In genomic region chr2:84781942-84782716, GRCh38 we compare ENCODE assay signal across 1 cellular context.
TF ChIP-seq lines count a peak whose summit lies in the region.

No MANE protein-coding gene starts in this region.

TF ChIP-seq in K562, 482 proteins besides CTCF, POLR2A, EP300 and RAD21 (continued from another document):
- TF ChIP-seq, protein P1, sequence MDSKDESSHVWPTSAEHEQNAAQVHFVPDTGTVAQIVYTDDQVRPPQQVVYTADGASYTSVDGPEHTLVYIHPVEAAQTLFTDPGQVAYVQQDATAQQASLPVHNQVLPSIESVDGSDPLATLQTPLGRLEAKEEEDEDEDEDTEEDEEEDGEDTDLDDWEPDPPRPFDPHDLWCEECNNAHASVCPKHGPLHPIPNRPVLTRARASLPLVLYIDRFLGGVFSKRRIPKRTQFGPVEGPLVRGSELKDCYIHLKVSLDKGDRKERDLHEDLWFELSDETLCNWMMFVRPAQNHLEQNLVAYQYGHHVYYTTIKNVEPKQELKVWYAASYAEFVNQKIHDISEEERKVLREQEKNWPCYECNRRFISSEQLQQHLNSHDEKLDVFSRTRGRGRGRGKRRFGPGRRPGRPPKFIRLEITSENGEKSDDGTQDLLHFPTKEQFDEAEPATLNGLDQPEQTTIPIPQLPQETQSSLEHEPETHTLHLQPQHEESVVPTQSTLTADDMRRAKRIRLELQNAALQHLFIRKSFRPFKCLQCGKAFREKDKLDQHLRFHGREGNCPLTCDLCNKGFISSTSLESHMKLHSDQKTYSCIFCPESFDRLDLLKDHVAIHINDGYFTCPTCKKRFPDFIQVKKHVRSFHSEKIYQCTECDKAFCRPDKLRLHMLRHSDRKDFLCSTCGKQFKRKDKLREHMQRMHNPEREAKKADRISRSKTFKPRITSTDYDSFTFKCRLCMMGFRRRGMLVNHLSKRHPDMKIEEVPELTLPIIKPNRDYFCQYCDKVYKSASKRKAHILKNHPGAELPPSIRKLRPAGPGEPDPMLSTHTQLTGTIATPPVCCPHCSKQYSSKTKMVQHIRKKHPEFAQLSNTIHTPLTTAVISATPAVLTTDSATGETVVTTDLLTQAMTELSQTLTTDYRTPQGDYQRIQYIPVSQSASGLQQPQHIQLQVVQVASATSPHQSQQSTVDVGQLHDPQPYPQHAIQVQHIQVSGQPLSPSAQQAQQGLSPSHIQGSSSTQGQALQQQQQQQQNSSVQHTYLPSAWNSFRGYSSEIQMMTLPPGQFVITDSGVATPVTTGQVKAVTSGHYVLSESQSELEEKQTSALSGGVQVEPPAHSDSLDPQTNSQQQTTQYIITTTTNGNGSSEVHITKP (IDR thresholded peaks at IDR 0.05; ENCODE audit: partially characterized antibody), result no peak
- TF ChIP-seq CREB5 (CRISPR knock-in tag; IDR thresholded peaks at IDR 0.05) (no peak), HMBOX1 (IDR thresholded peaks at IDR 0.05) (peak; percentile 95), ZNF165 (CRISPR knock-in tag; IDR thresholded peaks at IDR 0.05; ENCODE audit: borderline replicate concordance) (no peak), JUND (IDR thresholded peaks at IDR 0.05; ENCODE audit: borderline replicate concordance, low read depth, low read length) (0 out of 2 replicates have a peak, but pooled peaks have one; percentile 17), JUND (tag; IDR thresholded peaks at IDR 0.05; ENCODE audit: borderline replicate concordance, low read depth, low read length) (no peak), MYC (IDR thresholded peaks at IDR 0.05; ENCODE audit: low read depth, low read length) (0 out of 2 replicates have a peak, but pooled peaks have one; percentile 33), MYC (CRISPR knock-in tag; IDR thresholded peaks at IDR 0.05; ENCODE audit: borderline replicate concordance, low read depth) (no peak)
- TF ChIP-seq, protein P2, sequence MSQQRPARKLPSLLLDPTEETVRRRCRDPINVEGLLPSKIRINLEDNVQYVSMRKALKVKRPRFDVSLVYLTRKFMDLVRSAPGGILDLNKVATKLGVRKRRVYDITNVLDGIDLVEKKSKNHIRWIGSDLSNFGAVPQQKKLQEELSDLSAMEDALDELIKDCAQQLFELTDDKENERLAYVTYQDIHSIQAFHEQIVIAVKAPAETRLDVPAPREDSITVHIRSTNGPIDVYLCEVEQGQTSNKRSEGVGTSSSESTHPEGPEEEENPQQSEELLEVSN (IDR thresholded peaks at IDR 0.05; ENCODE audit: borderline replicate concordance in 1 of 2, extremely low read depth in 1 of 2, insufficient read depth in 1 of 2, insufficient read length in 1 of 2, low read depth in 1 of 2, low read length in 1 of 2, poor library complexity in 1 of 2, severe bottlenecking in 1 of 2), result peak; percentile 38 to 55
- TF ChIP-seq, protein P3, sequence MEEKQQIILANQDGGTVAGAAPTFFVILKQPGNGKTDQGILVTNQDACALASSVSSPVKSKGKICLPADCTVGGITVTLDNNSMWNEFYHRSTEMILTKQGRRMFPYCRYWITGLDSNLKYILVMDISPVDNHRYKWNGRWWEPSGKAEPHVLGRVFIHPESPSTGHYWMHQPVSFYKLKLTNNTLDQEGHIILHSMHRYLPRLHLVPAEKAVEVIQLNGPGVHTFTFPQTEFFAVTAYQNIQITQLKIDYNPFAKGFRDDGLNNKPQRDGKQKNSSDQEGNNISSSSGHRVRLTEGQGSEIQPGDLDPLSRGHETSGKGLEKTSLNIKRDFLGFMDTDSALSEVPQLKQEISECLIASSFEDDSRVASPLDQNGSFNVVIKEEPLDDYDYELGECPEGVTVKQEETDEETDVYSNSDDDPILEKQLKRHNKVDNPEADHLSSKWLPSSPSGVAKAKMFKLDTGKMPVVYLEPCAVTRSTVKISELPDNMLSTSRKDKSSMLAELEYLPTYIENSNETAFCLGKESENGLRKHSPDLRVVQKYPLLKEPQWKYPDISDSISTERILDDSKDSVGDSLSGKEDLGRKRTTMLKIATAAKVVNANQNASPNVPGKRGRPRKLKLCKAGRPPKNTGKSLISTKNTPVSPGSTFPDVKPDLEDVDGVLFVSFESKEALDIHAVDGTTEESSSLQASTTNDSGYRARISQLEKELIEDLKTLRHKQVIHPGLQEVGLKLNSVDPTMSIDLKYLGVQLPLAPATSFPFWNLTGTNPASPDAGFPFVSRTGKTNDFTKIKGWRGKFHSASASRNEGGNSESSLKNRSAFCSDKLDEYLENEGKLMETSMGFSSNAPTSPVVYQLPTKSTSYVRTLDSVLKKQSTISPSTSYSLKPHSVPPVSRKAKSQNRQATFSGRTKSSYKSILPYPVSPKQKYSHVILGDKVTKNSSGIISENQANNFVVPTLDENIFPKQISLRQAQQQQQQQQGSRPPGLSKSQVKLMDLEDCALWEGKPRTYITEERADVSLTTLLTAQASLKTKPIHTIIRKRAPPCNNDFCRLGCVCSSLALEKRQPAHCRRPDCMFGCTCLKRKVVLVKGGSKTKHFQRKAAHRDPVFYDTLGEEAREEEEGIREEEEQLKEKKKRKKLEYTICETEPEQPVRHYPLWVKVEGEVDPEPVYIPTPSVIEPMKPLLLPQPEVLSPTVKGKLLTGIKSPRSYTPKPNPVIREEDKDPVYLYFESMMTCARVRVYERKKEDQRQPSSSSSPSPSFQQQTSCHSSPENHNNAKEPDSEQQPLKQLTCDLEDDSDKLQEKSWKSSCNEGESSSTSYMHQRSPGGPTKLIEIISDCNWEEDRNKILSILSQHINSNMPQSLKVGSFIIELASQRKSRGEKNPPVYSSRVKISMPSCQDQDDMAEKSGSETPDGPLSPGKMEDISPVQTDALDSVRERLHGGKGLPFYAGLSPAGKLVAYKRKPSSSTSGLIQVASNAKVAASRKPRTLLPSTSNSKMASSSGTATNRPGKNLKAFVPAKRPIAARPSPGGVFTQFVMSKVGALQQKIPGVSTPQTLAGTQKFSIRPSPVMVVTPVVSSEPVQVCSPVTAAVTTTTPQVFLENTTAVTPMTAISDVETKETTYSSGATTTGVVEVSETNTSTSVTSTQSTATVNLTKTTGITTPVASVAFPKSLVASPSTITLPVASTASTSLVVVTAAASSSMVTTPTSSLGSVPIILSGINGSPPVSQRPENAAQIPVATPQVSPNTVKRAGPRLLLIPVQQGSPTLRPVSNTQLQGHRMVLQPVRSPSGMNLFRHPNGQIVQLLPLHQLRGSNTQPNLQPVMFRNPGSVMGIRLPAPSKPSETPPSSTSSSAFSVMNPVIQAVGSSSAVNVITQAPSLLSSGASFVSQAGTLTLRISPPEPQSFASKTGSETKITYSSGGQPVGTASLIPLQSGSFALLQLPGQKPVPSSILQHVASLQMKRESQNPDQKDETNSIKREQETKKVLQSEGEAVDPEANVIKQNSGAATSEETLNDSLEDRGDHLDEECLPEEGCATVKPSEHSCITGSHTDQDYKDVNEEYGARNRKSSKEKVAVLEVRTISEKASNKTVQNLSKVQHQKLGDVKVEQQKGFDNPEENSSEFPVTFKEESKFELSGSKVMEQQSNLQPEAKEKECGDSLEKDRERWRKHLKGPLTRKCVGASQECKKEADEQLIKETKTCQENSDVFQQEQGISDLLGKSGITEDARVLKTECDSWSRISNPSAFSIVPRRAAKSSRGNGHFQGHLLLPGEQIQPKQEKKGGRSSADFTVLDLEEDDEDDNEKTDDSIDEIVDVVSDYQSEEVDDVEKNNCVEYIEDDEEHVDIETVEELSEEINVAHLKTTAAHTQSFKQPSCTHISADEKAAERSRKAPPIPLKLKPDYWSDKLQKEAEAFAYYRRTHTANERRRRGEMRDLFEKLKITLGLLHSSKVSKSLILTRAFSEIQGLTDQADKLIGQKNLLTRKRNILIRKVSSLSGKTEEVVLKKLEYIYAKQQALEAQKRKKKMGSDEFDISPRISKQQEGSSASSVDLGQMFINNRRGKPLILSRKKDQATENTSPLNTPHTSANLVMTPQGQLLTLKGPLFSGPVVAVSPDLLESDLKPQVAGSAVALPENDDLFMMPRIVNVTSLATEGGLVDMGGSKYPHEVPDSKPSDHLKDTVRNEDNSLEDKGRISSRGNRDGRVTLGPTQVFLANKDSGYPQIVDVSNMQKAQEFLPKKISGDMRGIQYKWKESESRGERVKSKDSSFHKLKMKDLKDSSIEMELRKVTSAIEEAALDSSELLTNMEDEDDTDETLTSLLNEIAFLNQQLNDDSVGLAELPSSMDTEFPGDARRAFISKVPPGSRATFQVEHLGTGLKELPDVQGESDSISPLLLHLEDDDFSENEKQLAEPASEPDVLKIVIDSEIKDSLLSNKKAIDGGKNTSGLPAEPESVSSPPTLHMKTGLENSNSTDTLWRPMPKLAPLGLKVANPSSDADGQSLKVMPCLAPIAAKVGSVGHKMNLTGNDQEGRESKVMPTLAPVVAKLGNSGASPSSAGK (IDR thresholded peaks at IDR 0.05), result peak; percentile 39; the same call in 1 of the 2 replicates
TF ChIP-seq in K562: peak in this region for 11.
